ENCODE assay signal across 16 cellular contexts in genomic region chr1:19639999-19640362, GRCh38.
DNase-seq lines count a peak whose midpoint lies in the region; FAIRE-seq and TF ChIP-seq lines count a peak whose summit lies in the region.
"Had no signal": no experiment of that assay in that cellular context is flagged by ENCODE, and none has a peak within 500 bp of the region (broad histone marks: within the 10 kb centered on the region; RNA-seq: fewer than 3 reads in every experiment).

No MANE protein-coding gene starts in this region.

- H3K27me3 ChIP-seq in mucosa of rectum (ENCODE audit: control insufficient read depth in 2 of 2, insufficient read depth in 2 of 2, low read length in 2 of 2): no peaks in the 10 kb centered on the region
- no peaks in the 10 kb centered on the region for H3K27me3 ChIP-seq in effector memory CD4-positive, alpha-beta T cell (replicated peaks; ENCODE audit: control insufficient read depth, insufficient read depth, low read length, poor library complexity, severe bottlenecking)
- H3K27me3 ChIP-seq: body of pancreas, pancreas had no signal

- no peaks in the 10 kb centered on the region for H3K9me3 ChIP-seq in mucosa of rectum (ENCODE audit: control insufficient read depth in 2 of 2, low read length in 2 of 2)
- no peaks in the 10 kb centered on the region for H3K9me3 ChIP-seq in effector memory CD4-positive, alpha-beta T cell (ENCODE audit: control insufficient read depth, low read length)
- H3K9me3 ChIP-seq: body of pancreas, pancreas had no signal

- no peak for TF ChIP-seq POLR2A in H54 (IDR thresholded peaks at IDR 0.05; ENCODE audit: low read depth, low read length)

- DNase-seq in AG08395 (ENCODE audit: low spot score) (peak; percentile 46), NCI-H2196 (lab: John Stamatoyannopoulos, UW; ENCODE audit: unreplicated experiment) (peak; percentile 61), epidermal melanocyte (ENCODE audit: insufficient read length, low spot score) (peak; percentile 17), globus pallidus (ENCODE audit: low spot score) (no peak), activated T-cell treated with anti-CD3 and anti-CD28 coated beads for 4 hours (no peak), H54 (ENCODE audit: insufficient read length, low spot score) (no peak)
- DNase-seq in effector memory CD4-positive, alpha-beta T cell: no peak
- DNase-seq: activated CD4-positive, alpha-beta T cell treated with anti-CD3 and anti-CD28 coated beads, Interleukin-2, amount 10 ng/mL, durations not matched to agents 7 days and 5 days; effector memory CD8-positive, alpha-beta T cell; stimulated activated CD4-positive, alpha-beta T cell treated with anti-CD3 and anti-CD28 coated beads, Interleukin-15, amount 100 ng/mL, for 24 hours; T-helper 17 cell had no signal

- H3K27ac ChIP-seq in mucosa of rectum (ENCODE audit: low read depth in 2 of 2, low read length in 2 of 2): peak overlapping the region; percentile 86 to 87
- no peak overlapping the region for H3K27ac ChIP-seq in effector memory CD4-positive, alpha-beta T cell (ENCODE audit: insufficient read depth, low read length, poor library complexity, severe bottlenecking)
- H3K27ac ChIP-seq: pancreas had no signal

- no peak overlapping the region for H3K4me3 ChIP-seq in mucosa of rectum (ENCODE audit: low read length in 2 of 2)
- H3K4me3 ChIP-seq in effector memory CD4-positive, alpha-beta T cell (ENCODE audit: insufficient read depth, low read depth, low read length, poor library complexity, severe bottlenecking): no peak overlapping the region
- H3K4me3 ChIP-seq: body of pancreas, pancreas had no signal

- no peaks in the 10 kb centered on the region for H3K36me3 ChIP-seq in mucosa of rectum (ENCODE audit: control insufficient read depth in 2 of 2, insufficient read depth in 2 of 2, low read length in 2 of 2)
- H3K36me3 ChIP-seq in effector memory CD4-positive, alpha-beta T cell (ENCODE audit: control insufficient read depth, insufficient read depth, low read length): no peaks in the 10 kb centered on the region
- H3K36me3 ChIP-seq: pancreas had no signal

- H3K4me1 ChIP-seq in mucosa of rectum (ENCODE audit: control insufficient read depth in 2 of 2, insufficient read depth in 2 of 2, low read length in 2 of 2): peaks cover 27 to 34% of the 10 kb centered on the region in 2 donors
- peaks cover 7% of the 10 kb centered on the region for H3K4me1 ChIP-seq in effector memory CD4-positive, alpha-beta T cell (ENCODE audit: control insufficient read depth, insufficient read depth, low read length, poor library complexity, severe bottlenecking)
- H3K4me1 ChIP-seq: pancreas had no signal

- H3K9ac ChIP-seq in mucosa of rectum (ENCODE audit: low read depth in 1 of 2, low read length in 2 of 2): peak overlapping the region in 1 of 2 donors; percentile 44

- no peak for FAIRE-seq in H54 (lab: Jason Lieb, UNC)
- FAIRE-seq: pancreas, RCC 7860, urothelium cell line had no signal

Comparison
In these comparisons a context has a peak if more than half of its experiments do, and no peak if none do; other contexts are left out.
1. DNase-seq: peak in AG08395 (single experiment), NCI-H2196 (single experiment) and epidermal melanocyte (single experiment); none in globus pallidus (single experiment), activated T-cell treated with anti-CD3 and anti-CD28 coated beads for 4 hours (single experiment), effector memory CD4-positive, alpha-beta T cell (0 of 3) and H54 (single experiment).